19 cellular contexts compared by ENCODE assay signal in the genomic region with DNA sequence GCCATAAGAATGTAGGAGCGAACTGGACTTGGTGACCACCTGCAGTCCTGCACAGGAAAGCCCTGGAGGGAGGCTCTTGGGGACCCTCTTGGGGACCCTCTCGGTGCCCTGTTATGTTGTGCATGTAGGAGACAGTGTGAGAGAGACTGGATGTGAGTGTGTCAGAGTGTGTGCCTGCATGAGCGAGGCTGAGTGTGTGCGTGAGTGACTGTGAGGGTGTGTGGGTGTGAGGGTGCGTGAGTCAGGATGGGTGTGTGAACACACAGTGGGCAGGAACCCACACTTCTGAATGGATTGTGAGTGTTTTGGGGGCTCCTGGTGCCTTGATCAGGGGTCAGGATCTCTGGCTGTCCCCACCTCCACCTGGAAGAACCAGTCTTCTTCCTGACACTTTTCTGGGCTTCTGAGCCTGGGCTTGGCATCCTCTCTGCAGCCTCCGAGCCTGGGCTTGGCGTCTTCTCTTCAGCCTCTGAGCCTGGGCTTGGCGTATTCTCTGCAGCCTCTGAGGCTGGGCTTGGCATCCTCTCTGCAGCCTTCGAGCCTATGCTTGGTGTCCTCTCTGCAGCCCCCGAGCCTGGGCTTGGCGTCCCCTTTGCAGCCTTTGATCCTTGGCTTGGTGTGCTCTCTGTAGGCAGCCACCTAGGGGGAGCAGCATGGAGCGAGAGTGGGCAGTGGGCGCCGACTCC. TPM values are rescaled to one million over a fixed set of nuclear protein-coding genes. Genes with fewer than 3 reads are reported as not detected.
DNase-seq lines count a peak whose midpoint lies in the region; ATAC-seq, FAIRE-seq and TF ChIP-seq lines count a peak whose summit lies in the region.
"Had no signal": no experiment of that assay in that cellular context is flagged by ENCODE, and none has a peak within 500 bp of the region (broad histone marks: within the 10 kb centered on the region; RNA-seq: fewer than 3 reads in every experiment).

No MANE protein-coding gene starts in this region.

- no peaks in the 10 kb centered on the region for H3K9me3 Mint-ChIP-seq in progenitor cell of endocrine pancreas (ENCODE audit: low read depth)

- no peak for ATAC-seq in GM18498 (IDR thresholded peaks at IDR 0.05; ENCODE audit: unreplicated experiment)
- ATAC-seq: gastrocnemius medialis, left lung had no signal

- H3K27me3 Mint-ChIP-seq in progenitor cell of endocrine pancreas, result peaks cover 33% of the 10 kb centered on the region

- intact Hi-C loops in dorsolateral prefrontal cortex (cut with DNase I), result loop anchor here in 1 of 2 donors (5.0 kb wide), 1 partner anchor 81 kb away; no protein-coding TSS in a partner anchor

- TF ChIP-seq CTCF in C4-2B (conservative IDR thresholded peaks at IDR 0.05), result no peak
- TF ChIP-seq CTCF in dorsolateral prefrontal cortex (IDR thresholded peaks at IDR 0.05 in 54 of 56, conservative IDR thresholded peaks at IDR 0.05 in 2 of 56; ENCODE audit: low read depth in 1 of 56, partially characterized antibody in 56 of 56), result no peak
- TF ChIP-seq CTCF in progenitor cell of endocrine pancreas (IDR thresholded peaks at IDR 0.05; ENCODE audit: unreplicated experiment), result no peak

- peak overlapping the region; percentile 13 for H3K27ac Mint-ChIP-seq in progenitor cell of endocrine pancreas

- H3K36me3 Mint-ChIP-seq in progenitor cell of endocrine pancreas (ENCODE audit: insufficient read depth), result no peaks in the 10 kb centered on the region

- peaks cover 11% of the 10 kb centered on the region for H3K4me1 Mint-ChIP-seq in progenitor cell of endocrine pancreas (ENCODE audit: low read depth)

- peak; percentile 88 for FAIRE-seq in HTR-8/SVneo (lab: Jason Lieb, UNC)
- FAIRE-seq: D721Med, endothelial cell of umbilical vein had no signal

- no peaks in the 10 kb centered on the region for H3K27me3 ChIP-seq in dorsolateral prefrontal cortex

- DNase-seq in HTR-8/SVneo (ENCODE audit: insufficient read length, low spot score), result no peak
- DNase-seq in dorsolateral prefrontal cortex, result peak in 7 of 10 donors; percentile 21 to 61 (median 56)
- no peak for DNase-seq in progenitor cell of endocrine pancreas (ENCODE audit: low spot score, unreplicated experiment)
- DNase-seq in NCI-H510A treated with DMSO at 0.1 percent for 48 hours (lab: John Stamatoyannopoulos, UW), result no peak
- no peak for DNase-seq in GDM1 (lab: John Stamatoyannopoulos, UW)
- no peak for DNase-seq in NCI-H1092 treated with DMSO at 0.1 percent for 48 hours (lab: John Stamatoyannopoulos, UW)
- DNase-seq: activated effector memory CD4-positive, alpha-beta T cell treated with anti-CD3 and anti-CD28 coated beads, Interleukin-2, amount 50 U/mL, for 16 hours; amniotic stem cell; gastrocnemius medialis; left lung; NCI-H1048; NCI-H2107; stimulated activated CD4-positive, alpha-beta T cell treated with anti-CD3 and anti-CD28 coated beads, Interleukin-2, amount 100 ng/mL, for 48 hours had no signal

- H3K4me3 Mint-ChIP-seq in progenitor cell of endocrine pancreas (ENCODE audit: low read depth), result no peak overlapping the region

- H3K27ac ChIP-seq in C4-2B (peak overlapping the region; percentile 64), dorsolateral prefrontal cortex (peak overlapping the region in 58 of 59 donors; percentile 24 to 94 (median 78))
- H3K27ac ChIP-seq: gastrocnemius medialis, RWPE1, thoracic aorta had no signal

- H3K4me3 ChIP-seq in dorsolateral prefrontal cortex, result no peak overlapping the region
- H3K4me3 ChIP-seq: gastrocnemius medialis, left lung had no signal

RNA-seq across cellular contexts. Expression of a gene that starts 25.6 kb away (rescaled TPM):
- total RNA-seq in dorsolateral prefrontal cortex (10 to 100 TPM; 10.4 to 61.6 (median 31.4) TPM), progenitor cell of endocrine pancreas (2.1 and 3.3 TPM in 2 replicates)

Comparison
In these comparisons a context has a peak if more than half of its experiments do, and no peak if none do; other contexts are left out.
1. DNase-seq: peak in dorsolateral prefrontal cortex (7 of 10); none in HTR-8/SVneo (single experiment), progenitor cell of endocrine pancreas (single experiment), NCI-H510A treated with DMSO at 0.1 percent for 48 hours (single experiment), GDM1 (single experiment) and NCI-H1092 treated with DMSO at 0.1 percent for 48 hours (single experiment).